8 cellular contexts compared by ENCODE assay signal in the genomic region with DNA sequence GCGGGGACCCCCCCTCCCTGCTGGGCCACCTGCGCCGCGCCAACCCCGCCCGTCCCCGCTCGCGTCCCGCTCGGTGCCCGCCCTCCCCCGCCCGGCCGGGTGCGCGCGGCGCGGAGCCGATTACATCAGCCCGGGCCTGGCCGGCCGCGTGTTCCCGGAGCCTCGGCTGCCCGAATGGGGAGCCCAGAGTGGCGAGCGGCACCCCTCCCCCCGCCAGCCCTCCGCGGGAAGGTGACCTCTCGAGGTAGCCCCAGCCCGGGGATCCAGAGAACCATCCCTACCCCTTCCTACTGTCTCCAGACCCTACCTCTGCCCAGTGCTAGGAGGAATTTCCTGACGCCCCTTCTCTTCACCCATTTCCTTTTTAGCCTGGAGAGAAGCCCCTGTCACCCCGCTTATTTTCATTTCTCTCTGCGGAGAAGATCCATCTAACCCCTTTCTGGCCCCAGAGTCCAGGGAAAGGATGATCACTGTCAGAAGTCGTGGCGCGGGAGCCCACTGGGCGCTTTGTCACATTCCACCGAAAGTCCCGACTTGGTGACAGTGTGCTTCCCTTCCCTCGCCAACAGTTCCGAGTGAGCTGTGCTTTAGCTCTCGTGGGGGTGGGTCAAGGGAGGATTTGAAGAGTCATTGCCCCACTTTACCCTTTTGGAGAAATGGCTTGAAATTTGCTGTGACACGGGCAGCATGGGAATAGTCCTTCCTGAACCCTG. TPM values are rescaled to one million over a fixed set of nuclear protein-coding genes. Genes with fewer than 3 reads are reported as not detected.
A peak's percentile ranks its signal among the peaks of the same experiment; 100 is the strongest.
DNase-seq lines count a peak whose midpoint lies in the region; ATAC-seq and TF ChIP-seq lines count a peak whose summit lies in the region.

No MANE protein-coding gene starts in this region.

- peak overlapping the region; percentile 90 for H3K27ac Mint-ChIP-seq in activated T-helper 17 cell treated with anti-CD3 and anti-CD28 coated beads, Interleukin-2, amount 50 U/mL, for 72 hours
- H3K27ac Mint-ChIP-seq in nephron progenitor cell = peak overlapping the region; percentile 44

- TF ChIP-seq CTCF in fibroblast of villous mesenchyme (IDR thresholded peaks at IDR 0.05; ENCODE audit: insufficient read depth, low read depth, low read length) = no peak
- no peak for TF ChIP-seq CTCF in nephron progenitor cell (IDR thresholded peaks at IDR 0.05)
- TF ChIP-seq CTCF in thoracic aorta (IDR thresholded peaks at IDR 0.05) = no peak

- H3K36me3 ChIP-seq in ACC112 (ENCODE audit: insufficient read depth, low read length) (peaks cover 18% of the 10 kb centered on the region; the same call in 1 of the 2 replicates), thoracic aorta (no peaks in the 10 kb centered on the region)

- DNase-seq in NOMO-1 treated with dmso at 0.1 percent for 144 hours (lab: John Stamatoyannopoulos, UW; ENCODE audit: unreplicated experiment) = peak; percentile 10
- peak; percentile 59 for DNase-seq in fibroblast of villous mesenchyme (ENCODE audit: low read depth)
- DNase-seq in nephron progenitor cell = peak; percentile 62
- no peak for DNase-seq in thoracic aorta (ENCODE audit: low spot score)

- H2AFZ ChIP-seq in ACC112 (ENCODE audit: low read length, unreplicated experiment) = peak overlapping the region; percentile 43

- ATAC-seq in GM18511 (IDR thresholded peaks at IDR 0.05; ENCODE audit: unreplicated experiment) = peak; percentile 23
- ATAC-seq in activated T-helper 17 cell treated with anti-CD3 and anti-CD28 coated beads, Interleukin-2, amount 50 U/mL, for 72 hours (replicated peaks) = peak; percentile 26
- ATAC-seq in thoracic aorta (ENCODE audit: insufficient number of reproducible peaks, low FRiP score, low read depth) = peak; percentile 30
- ATAC-seq in GM21619 (IDR thresholded peaks at IDR 0.05; ENCODE audit: unreplicated experiment) = no peak

- peaks cover 63% of the 10 kb centered on the region for H3K36me3 Mint-ChIP-seq in activated T-helper 17 cell treated with anti-CD3 and anti-CD28 coated beads, Interleukin-2, amount 50 U/mL, for 72 hours (ENCODE audit: low read depth)
- peaks cover 5% of the 10 kb centered on the region for H3K36me3 Mint-ChIP-seq in nephron progenitor cell (ENCODE audit: low read depth)

- H3K4me1 ChIP-seq in ACC112 (ENCODE audit: control insufficient read depth, insufficient read depth, low read length, unreplicated experiment) = peaks cover 38% of the 10 kb centered on the region
- H3K4me1 ChIP-seq in thoracic aorta (ENCODE audit: control insufficient read depth in 1 of 2, low read depth in 2 of 2) = peaks cover 5 to 51% of the 10 kb centered on the region in 2 donors

- no peaks in the 10 kb centered on the region for H3K9me3 ChIP-seq in thoracic aorta

- H3K9me3 Mint-ChIP-seq in activated T-helper 17 cell treated with anti-CD3 and anti-CD28 coated beads, Interleukin-2, amount 50 U/mL, for 72 hours = no peaks in the 10 kb centered on the region
- no peaks in the 10 kb centered on the region for H3K9me3 Mint-ChIP-seq in nephron progenitor cell

- peak overlapping the region; percentile 79 for H3K4me3 Mint-ChIP-seq in activated T-helper 17 cell treated with anti-CD3 and anti-CD28 coated beads, Interleukin-2, amount 50 U/mL, for 72 hours
- peak overlapping the region; percentile 97 for H3K4me3 Mint-ChIP-seq in nephron progenitor cell

- H3K27me3 ChIP-seq in ACC112 (ENCODE audit: insufficient read depth, low read length) = no peaks in the 10 kb centered on the region
- H3K27me3 ChIP-seq in thoracic aorta (replicated peaks; ENCODE audit: insufficient read depth) = no peaks in the 10 kb centered on the region

- peaks cover 16% of the 10 kb centered on the region for H3K4me1 Mint-ChIP-seq in activated T-helper 17 cell treated with anti-CD3 and anti-CD28 coated beads, Interleukin-2, amount 50 U/mL, for 72 hours
- H3K4me1 Mint-ChIP-seq in nephron progenitor cell = peaks cover 59% of the 10 kb centered on the region

- H3K27ac ChIP-seq in ACC112 (ENCODE audit: low read depth, low read length) (peak overlapping the region; percentile 84), thoracic aorta (peak overlapping the region; percentile 84 to 88)

- H3K79me2 ChIP-seq in ACC112 (ENCODE audit: control insufficient read depth, insufficient read depth, low read length, unreplicated experiment) = peaks cover 70% of the 10 kb centered on the region

- H3K4me3 ChIP-seq in ACC112 (ENCODE audit: low read depth, low read length) (peak overlapping the region; percentile 97), fibroblast of villous mesenchyme (ENCODE audit: low read depth, low read length) (peak overlapping the region; percentile 95), thoracic aorta (peak overlapping the region; percentile 88)

- H3K27me3 Mint-ChIP-seq in activated T-helper 17 cell treated with anti-CD3 and anti-CD28 coated beads, Interleukin-2, amount 50 U/mL, for 72 hours = peaks cover 4% of the 10 kb centered on the region
- no peaks in the 10 kb centered on the region for H3K27me3 Mint-ChIP-seq in nephron progenitor cell (ENCODE audit: low read depth, poor library complexity)

RNA-seq across cellular contexts. Expression of gene VEGFA, which starts 2.0 kb away (rescaled TPM):
- 100 to 1,000 TPM in 1 of 2 donors, 10 to 100 TPM in 1; 48.7 to 142 TPM for total RNA-seq in activated T-helper 17 cell treated with anti-CD3 and anti-CD28 coated beads, Interleukin-2, amount 50 U/mL, for 72 hours
- total RNA-seq in fibroblast of villous mesenchyme = 84.2 and 132 TPM in 2 replicates
- total RNA-seq in thoracic aorta = 100 to 1,000 TPM in 1 of 2 donors, 10 to 100 TPM in 1; 36.0 to 117 TPM
